Comparison of ENCODE assay signal across 13 cellular contexts in genomic region chr3:137988982-137989381, GRCh38. TPM values are rescaled to one million over a fixed set of nuclear protein-coding genes. Genes with fewer than 3 reads are reported as not detected.
DNase-seq lines count a peak whose midpoint lies in the region; ATAC-seq and TF ChIP-seq lines count a peak whose summit lies in the region.
"Had no signal": no experiment of that assay in that cellular context is flagged by ENCODE, and none has a peak within 500 bp of the region (broad histone marks: within the 10 kb centered on the region; RNA-seq: fewer than 3 reads in every experiment).

No MANE protein-coding gene starts in this region.

- H3K27ac ChIP-seq in ascending aorta: no peak overlapping the region
- H3K27ac ChIP-seq: brain microvascular endothelial cell, left ventricle myocardium inferior had no signal

- H3K27me3 ChIP-seq in ascending aorta: no peaks in the 10 kb centered on the region
- H3K27me3 ChIP-seq: brain microvascular endothelial cell had no signal

- H3K36me3 ChIP-seq in ascending aorta: no peaks in the 10 kb centered on the region
- H3K36me3 ChIP-seq: brain microvascular endothelial cell, left ventricle myocardium inferior had no signal

- H3K4me3 ChIP-seq in GM12864 (ENCODE audit: low read depth, low read length) (no peak overlapping the region), ascending aorta (no peak overlapping the region), foreskin fibroblast (ENCODE audit: low read depth in 1 of 2, low read length in 2 of 2) (no peak overlapping the region)
- H3K4me3 ChIP-seq: left ventricle myocardium inferior had no signal

- TF ChIP-seq CTCF in GM12864 (IDR thresholded peaks at IDR 0.05; ENCODE audit: low read depth, low read length, missing control alignments): no peak
- no peak for TF ChIP-seq CTCF in ascending aorta (IDR thresholded peaks at IDR 0.05)
- TF ChIP-seq CTCF in foreskin fibroblast (IDR thresholded peaks at IDR 0.05; ENCODE audit: low read depth, low read length): no peak

- peaks cover 0 to 8% of the 10 kb centered on the region in 2 donors for H3K9me3 ChIP-seq in ascending aorta

- ATAC-seq in GM19324 (IDR thresholded peaks at IDR 0.05; ENCODE audit: low FRiP score, unreplicated experiment): peak; percentile 47
- ATAC-seq in HG02759 (IDR thresholded peaks at IDR 0.05; ENCODE audit: unreplicated experiment): peak; percentile 80
- ATAC-seq in HG03469 (IDR thresholded peaks at IDR 0.05; ENCODE audit: unreplicated experiment): peak; percentile 55
- ATAC-seq: esophagus mucosa had no signal

- no peaks in the 10 kb centered on the region for H3K4me1 ChIP-seq in ascending aorta
- H3K4me1 ChIP-seq: left ventricle myocardium inferior had no signal

- DNase-seq in GM12864 (ENCODE audit: low read depth): peak; percentile 78
- DNase-seq in ascending aorta (ENCODE audit: low spot score in 2 of 2): no peak
- DNase-seq in foreskin fibroblast: no peak
- no peak for DNase-seq in NCI-H1694 treated with DMSO at 0.1 percent for 48 hours (lab: John Stamatoyannopoulos, UW)
- DNase-seq in GOT3 (lab: John Stamatoyannopoulos, UW): no peak
- DNase-seq: brain microvascular endothelial cell, left ventricle myocardium inferior, posterior cingulate gyrus had no signal

- intact Hi-C loops in ascending aorta (cut with DNase I): no loop called here

RNA-seq across cellular contexts. Expression of gene CLDN18, which starts 21.0 kb away (rescaled TPM):
- 0.11 TPM for total RNA-seq in ascending aorta
- total RNA-seq: esophagus mucosa, left ventricle myocardium inferior, SK-MEL-5 had no signal
